ENCODE assay signal across 8 cellular contexts in the genomic region with DNA sequence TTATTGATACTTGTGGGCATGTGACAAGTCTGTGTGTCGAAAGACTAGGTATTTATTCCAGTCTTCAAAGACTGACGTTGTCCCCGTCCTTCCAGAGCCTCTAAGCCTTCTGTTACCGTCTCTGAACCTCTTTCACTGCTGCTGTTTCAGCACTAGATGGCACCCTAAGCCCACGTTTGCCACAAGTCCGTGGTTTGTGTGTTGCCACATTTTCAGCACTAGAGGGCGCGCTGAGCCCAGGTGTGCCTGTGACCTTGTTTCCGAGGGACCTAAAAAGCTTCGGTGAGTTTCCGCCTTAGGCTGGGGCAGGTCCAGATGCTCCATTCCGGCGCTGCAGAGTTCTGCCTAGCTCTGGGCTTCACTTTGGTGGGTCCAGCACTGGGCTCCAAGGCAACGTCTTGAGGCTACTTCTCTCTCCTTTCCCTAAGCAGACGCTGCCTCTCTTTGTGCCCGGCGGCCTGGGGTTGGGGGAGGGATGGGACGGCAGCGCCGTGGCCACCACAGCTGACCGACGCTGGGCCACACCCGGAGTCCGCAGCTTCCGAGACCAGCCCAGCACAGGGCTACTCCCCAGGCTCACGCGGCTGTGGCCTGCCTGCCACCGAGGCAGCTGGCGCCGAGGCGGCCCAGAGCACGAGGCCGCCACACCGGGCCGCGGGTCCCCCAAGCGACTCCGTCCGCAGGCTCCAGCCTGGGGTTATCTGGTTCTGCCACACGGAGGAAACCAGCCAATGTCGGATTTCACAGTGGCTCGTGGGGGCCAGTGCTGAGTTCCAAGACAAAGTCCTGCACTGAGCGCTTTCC.
DNase-seq lines count a peak whose midpoint lies in the region; ATAC-seq and TF ChIP-seq lines count a peak whose summit lies in the region.

No MANE protein-coding gene starts in this region.

- H3K4me3 ChIP-seq in Caco-2 (ENCODE audit: low read depth, low read length) (no peak overlapping the region), OCI-LY7 (ENCODE audit: low read depth, low read length, poor library complexity, severe bottlenecking) (no peak overlapping the region)
- H3K4me3 ChIP-seq in naive thymus-derived CD4-positive, alpha-beta T cell (ENCODE audit: low read length): peak overlapping the region; percentile 55

- no peaks in the 10 kb centered on the region for H3K4me1 Mint-ChIP-seq in Caco-2 (ENCODE audit: low read depth, unreplicated experiment)
- H3K4me1 Mint-ChIP-seq in naive thymus-derived CD4-positive, alpha-beta T cell: peaks cover 3 to 11% (median 9%) of the 10 kb centered on the region in 7 donors
- peaks cover 5% of the 10 kb centered on the region for H3K4me1 Mint-ChIP-seq in stimulated activated effector memory CD8-positive, alpha-beta T cell treated with anti-CD3 and anti-CD28 coated beads, Interleukin-12 subunit alpha, Interleukin-12 subunit beta, amount 100 ng/mL, for 72 hours

- no peaks in the 10 kb centered on the region for H3K9me2 ChIP-seq in OCI-LY7 (ENCODE audit: insufficient read depth, low read length)

- H3K4me1 ChIP-seq in Caco-2: no peaks in the 10 kb centered on the region
- H3K4me1 ChIP-seq in OCI-LY7 (ENCODE audit: insufficient read depth, low read length, poor library complexity, severe bottlenecking): no peaks in the 10 kb centered on the region
- peaks cover 0 to 4% of the 10 kb centered on the region in 2 donors for H3K4me1 ChIP-seq in naive thymus-derived CD4-positive, alpha-beta T cell (ENCODE audit: control insufficient read depth in 2 of 2, insufficient read depth in 2 of 2, low read length in 2 of 2)

- peaks cover 6% of the 10 kb centered on the region for H3K27me3 Mint-ChIP-seq in Caco-2 (ENCODE audit: insufficient read depth, unreplicated experiment)
- H3K27me3 Mint-ChIP-seq in naive thymus-derived CD4-positive, alpha-beta T cell: peaks cover 3 to 10% (median 7%) of the 10 kb centered on the region in 5 donors

- H3K27ac Mint-ChIP-seq in Caco-2 (ENCODE audit: unreplicated experiment): no peak overlapping the region
- peak overlapping the region in 1 of 9 donors; percentile 50 for H3K27ac Mint-ChIP-seq in naive thymus-derived CD4-positive, alpha-beta T cell
- H3K27ac Mint-ChIP-seq in stimulated activated effector memory CD8-positive, alpha-beta T cell treated with anti-CD3 and anti-CD28 coated beads, Interleukin-12 subunit alpha, Interleukin-12 subunit beta, amount 100 ng/mL, for 72 hours: no peak overlapping the region

- peak; percentile 84 to 90 for DNase-seq in Caco-2
- DNase-seq in HPDE6-E6E7 (ENCODE audit: extremely low spot score): peak; percentile 23
- peak; percentile 78 for DNase-seq in OCI-LY7 (ENCODE audit: low spot score)
- DNase-seq in activated T-cell treated with anti-CD3 and anti-CD28 coated beads for 48 hours (ENCODE audit: low read depth): peak; percentile 70
- peak; percentile 63 to 90 (median 85) for DNase-seq in naive thymus-derived CD4-positive, alpha-beta T cell
- DNase-seq in stimulated activated effector memory CD8-positive, alpha-beta T cell treated with anti-CD3 and anti-CD28 coated beads, Interleukin-12 subunit alpha, Interleukin-12 subunit beta, amount 100 ng/mL, for 72 hours (ENCODE audit: low spot score in 2 of 2): peak; percentile 70 to 83

- H3K27ac ChIP-seq in OCI-LY7 (ENCODE audit: low read depth, low read length, poor library complexity, severe bottlenecking): no peak overlapping the region
- H3K27ac ChIP-seq in naive thymus-derived CD4-positive, alpha-beta T cell (ENCODE audit: low read depth, low read length): no peak overlapping the region

- BruUV-seq in Caco-2 (replicated peaks; lab: Mats Ljungman, UMichigan) (no TSS peak), OCI-LY7 (replicated peaks; lab: Mats Ljungman, UMichigan) (no TSS peak)

- no peaks in the 10 kb centered on the region for H3K9me3 Mint-ChIP-seq in Caco-2 (ENCODE audit: unreplicated experiment)
- no peaks in the 10 kb centered on the region for H3K9me3 Mint-ChIP-seq in naive thymus-derived CD4-positive, alpha-beta T cell
- no peaks in the 10 kb centered on the region for H3K9me3 Mint-ChIP-seq in stimulated activated effector memory CD8-positive, alpha-beta T cell treated with anti-CD3 and anti-CD28 coated beads, Interleukin-12 subunit alpha, Interleukin-12 subunit beta, amount 100 ng/mL, for 72 hours

- CTCF ChIA-PET in Caco-2 (lab: Charles Lee): interaction anchor here (0.6 to 1.1 kb wide), 7 partner anchors 13 to 1529 kb away, joined by 3 to 10 read pairs (median 5); no protein-coding TSS in a partner anchor
- CTCF ChIA-PET in OCI-LY7 (lab: Charles Lee; ENCODE audit: unreplicated experiment): no interaction called here
- CTCF ChIA-PET in naive thymus-derived CD4-positive, alpha-beta T cell (lab: Charles Lee): interaction anchor here (0.5 to 1.5 kb wide), 4 partner anchors 9 to 14 kb away, joined by 3 to 6 read pairs (median 4); no protein-coding TSS in a partner anchor

- H3K4me2 ChIP-seq in OCI-LY7 (ENCODE audit: low read length): no peak overlapping the region

- TF ChIP-seq CTCF in Caco-2 (IDR thresholded peaks at IDR 0.05; ENCODE audit: insufficient read depth in 1 of 2, low read depth in 1 of 2, low read length in 1 of 2, severe bottlenecking in 1 of 2, unreplicated experiment in 1 of 2): peak; percentile 100
- peak; percentile 99 for TF ChIP-seq CTCF in OCI-LY7 (conservative IDR thresholded peaks at IDR 0.05; ENCODE audit: low read length)

- H2AFZ ChIP-seq in OCI-LY7 (ENCODE audit: low read length): peak overlapping the region; percentile 48; the same call in 1 of the 2 replicates

- intact Hi-C loops in Caco-2 (cut with micrococcal nuclease; ENCODE audit: unreplicated experiment): loop anchor here (1.0 to 10.0 kb wide), 7 partner anchors 51 to 803 kb away; no protein-coding TSS in a partner anchor
- intact Hi-C loops in OCI-LY7 (cut with micrococcal nuclease; ENCODE audit: unreplicated experiment): no loop called here
- intact Hi-C loops in naive thymus-derived CD4-positive, alpha-beta T cell (cut with micrococcal nuclease): loop anchor here in 1 of 2 donors (10.0 kb wide), 1 partner anchor 343 kb away; no protein-coding TSS in a partner anchor

- H3K4me3 Mint-ChIP-seq in Caco-2 (ENCODE audit: unreplicated experiment): no peak overlapping the region
- peak overlapping the region; percentile 50 to 83 (median 70) for H3K4me3 Mint-ChIP-seq in naive thymus-derived CD4-positive, alpha-beta T cell
- H3K4me3 Mint-ChIP-seq in stimulated activated effector memory CD8-positive, alpha-beta T cell treated with anti-CD3 and anti-CD28 coated beads, Interleukin-12 subunit alpha, Interleukin-12 subunit beta, amount 100 ng/mL, for 72 hours: peak overlapping the region; percentile 46

- no peaks in the 10 kb centered on the region for H3K9me3 ChIP-seq in Caco-2
- H3K9me3 ChIP-seq in OCI-LY7 (ENCODE audit: low read length): no peaks in the 10 kb centered on the region
- H3K9me3 ChIP-seq in naive thymus-derived CD4-positive, alpha-beta T cell (ENCODE audit: control insufficient read depth in 2 of 3, low read length in 3 of 3): no peaks in the 10 kb centered on the region

- no peaks in the 10 kb centered on the region for H3K36me3 Mint-ChIP-seq in Caco-2 (ENCODE audit: insufficient read depth, unreplicated experiment)
- no peaks in the 10 kb centered on the region for H3K36me3 Mint-ChIP-seq in naive thymus-derived CD4-positive, alpha-beta T cell
- H3K36me3 Mint-ChIP-seq in stimulated activated effector memory CD8-positive, alpha-beta T cell treated with anti-CD3 and anti-CD28 coated beads, Interleukin-12 subunit alpha, Interleukin-12 subunit beta, amount 100 ng/mL, for 72 hours: no peaks in the 10 kb centered on the region

- ATAC-seq in GM21360 (IDR thresholded peaks at IDR 0.05; ENCODE audit: unreplicated experiment) (peak; percentile 89), esophagus mucosa (peak; percentile 97)
- ATAC-seq in naive thymus-derived CD4-positive, alpha-beta T cell: peak; percentile 99
- ATAC-seq in stimulated activated effector memory CD8-positive, alpha-beta T cell treated with anti-CD3 and anti-CD28 coated beads, Interleukin-12 subunit alpha, Interleukin-12 subunit beta, amount 100 ng/mL, for 72 hours: peak; percentile 86

- H3K36me3 ChIP-seq in Caco-2 (ENCODE audit: control insufficient read depth, insufficient read depth, low read length) (no peaks in the 10 kb centered on the region), OCI-LY7 (ENCODE audit: insufficient read depth, low read length) (no peaks in the 10 kb centered on the region)
- no peaks in the 10 kb centered on the region for H3K36me3 ChIP-seq in naive thymus-derived CD4-positive, alpha-beta T cell (ENCODE audit: control insufficient read depth in 2 of 3, insufficient read depth in 3 of 3, low read length in 3 of 3)

- H3K27me3 ChIP-seq in Caco-2 (replicated peaks; ENCODE audit: control insufficient read depth, insufficient read depth, low read length): no peaks in the 10 kb centered on the region; the same call in 1 of the 2 replicates
- no peaks in the 10 kb centered on the region for H3K27me3 ChIP-seq in naive thymus-derived CD4-positive, alpha-beta T cell (ENCODE audit: control insufficient read depth in 2 of 2, insufficient read depth in 2 of 2, low read length in 2 of 2)

- POLR2A ChIA-PET in Caco-2 (lab: Charles Lee) (no interaction called here), OCI-LY7 (lab: Charles Lee) (no interaction called here)
- POLR2A ChIA-PET in naive thymus-derived CD4-positive, alpha-beta T cell (lab: Charles Lee): no interaction called here

- H3K79me2 ChIP-seq in OCI-LY7 (ENCODE audit: insufficient read depth, low read depth, low read length): no peaks in the 10 kb centered on the region

- no peaks in the 10 kb centered on the region for H4K20me1 ChIP-seq in OCI-LY7 (ENCODE audit: insufficient read depth, low read length)

Comparison
In these comparisons a context has a peak if more than half of its experiments do, and no peak if none do; other contexts are left out.
1. DNase-seq: peak in every context shown above with its lines; median percentile 87 in Caco-2; 85 in naive thymus-derived CD4-positive, alpha-beta T cell; 78 in OCI-LY7; 76 in stimulated activated effector memory CD8-positive, alpha-beta T cell treated with anti-CD3 and anti-CD28 coated beads, Interleukin-12 subunit alpha, Interleukin-12 subunit beta, amount 100 ng/mL, for 72 hours; 70 in activated T-cell treated with anti-CD3 and anti-CD28 coated beads for 48 hours; 23 in HPDE6-E6E7.